In genomic region chr6:168709991-168710390, GRCh38 we compare ENCODE assay signal across 1 cellular context.
TF ChIP-seq lines count a peak whose summit lies in the region.

No MANE protein-coding gene starts in this region.

TF ChIP-seq in GM23338, 12 proteins besides CTCF, POLR2A, EP300 and RAD21 (continued from another document):
- TF ChIP-seq, protein P1, sequence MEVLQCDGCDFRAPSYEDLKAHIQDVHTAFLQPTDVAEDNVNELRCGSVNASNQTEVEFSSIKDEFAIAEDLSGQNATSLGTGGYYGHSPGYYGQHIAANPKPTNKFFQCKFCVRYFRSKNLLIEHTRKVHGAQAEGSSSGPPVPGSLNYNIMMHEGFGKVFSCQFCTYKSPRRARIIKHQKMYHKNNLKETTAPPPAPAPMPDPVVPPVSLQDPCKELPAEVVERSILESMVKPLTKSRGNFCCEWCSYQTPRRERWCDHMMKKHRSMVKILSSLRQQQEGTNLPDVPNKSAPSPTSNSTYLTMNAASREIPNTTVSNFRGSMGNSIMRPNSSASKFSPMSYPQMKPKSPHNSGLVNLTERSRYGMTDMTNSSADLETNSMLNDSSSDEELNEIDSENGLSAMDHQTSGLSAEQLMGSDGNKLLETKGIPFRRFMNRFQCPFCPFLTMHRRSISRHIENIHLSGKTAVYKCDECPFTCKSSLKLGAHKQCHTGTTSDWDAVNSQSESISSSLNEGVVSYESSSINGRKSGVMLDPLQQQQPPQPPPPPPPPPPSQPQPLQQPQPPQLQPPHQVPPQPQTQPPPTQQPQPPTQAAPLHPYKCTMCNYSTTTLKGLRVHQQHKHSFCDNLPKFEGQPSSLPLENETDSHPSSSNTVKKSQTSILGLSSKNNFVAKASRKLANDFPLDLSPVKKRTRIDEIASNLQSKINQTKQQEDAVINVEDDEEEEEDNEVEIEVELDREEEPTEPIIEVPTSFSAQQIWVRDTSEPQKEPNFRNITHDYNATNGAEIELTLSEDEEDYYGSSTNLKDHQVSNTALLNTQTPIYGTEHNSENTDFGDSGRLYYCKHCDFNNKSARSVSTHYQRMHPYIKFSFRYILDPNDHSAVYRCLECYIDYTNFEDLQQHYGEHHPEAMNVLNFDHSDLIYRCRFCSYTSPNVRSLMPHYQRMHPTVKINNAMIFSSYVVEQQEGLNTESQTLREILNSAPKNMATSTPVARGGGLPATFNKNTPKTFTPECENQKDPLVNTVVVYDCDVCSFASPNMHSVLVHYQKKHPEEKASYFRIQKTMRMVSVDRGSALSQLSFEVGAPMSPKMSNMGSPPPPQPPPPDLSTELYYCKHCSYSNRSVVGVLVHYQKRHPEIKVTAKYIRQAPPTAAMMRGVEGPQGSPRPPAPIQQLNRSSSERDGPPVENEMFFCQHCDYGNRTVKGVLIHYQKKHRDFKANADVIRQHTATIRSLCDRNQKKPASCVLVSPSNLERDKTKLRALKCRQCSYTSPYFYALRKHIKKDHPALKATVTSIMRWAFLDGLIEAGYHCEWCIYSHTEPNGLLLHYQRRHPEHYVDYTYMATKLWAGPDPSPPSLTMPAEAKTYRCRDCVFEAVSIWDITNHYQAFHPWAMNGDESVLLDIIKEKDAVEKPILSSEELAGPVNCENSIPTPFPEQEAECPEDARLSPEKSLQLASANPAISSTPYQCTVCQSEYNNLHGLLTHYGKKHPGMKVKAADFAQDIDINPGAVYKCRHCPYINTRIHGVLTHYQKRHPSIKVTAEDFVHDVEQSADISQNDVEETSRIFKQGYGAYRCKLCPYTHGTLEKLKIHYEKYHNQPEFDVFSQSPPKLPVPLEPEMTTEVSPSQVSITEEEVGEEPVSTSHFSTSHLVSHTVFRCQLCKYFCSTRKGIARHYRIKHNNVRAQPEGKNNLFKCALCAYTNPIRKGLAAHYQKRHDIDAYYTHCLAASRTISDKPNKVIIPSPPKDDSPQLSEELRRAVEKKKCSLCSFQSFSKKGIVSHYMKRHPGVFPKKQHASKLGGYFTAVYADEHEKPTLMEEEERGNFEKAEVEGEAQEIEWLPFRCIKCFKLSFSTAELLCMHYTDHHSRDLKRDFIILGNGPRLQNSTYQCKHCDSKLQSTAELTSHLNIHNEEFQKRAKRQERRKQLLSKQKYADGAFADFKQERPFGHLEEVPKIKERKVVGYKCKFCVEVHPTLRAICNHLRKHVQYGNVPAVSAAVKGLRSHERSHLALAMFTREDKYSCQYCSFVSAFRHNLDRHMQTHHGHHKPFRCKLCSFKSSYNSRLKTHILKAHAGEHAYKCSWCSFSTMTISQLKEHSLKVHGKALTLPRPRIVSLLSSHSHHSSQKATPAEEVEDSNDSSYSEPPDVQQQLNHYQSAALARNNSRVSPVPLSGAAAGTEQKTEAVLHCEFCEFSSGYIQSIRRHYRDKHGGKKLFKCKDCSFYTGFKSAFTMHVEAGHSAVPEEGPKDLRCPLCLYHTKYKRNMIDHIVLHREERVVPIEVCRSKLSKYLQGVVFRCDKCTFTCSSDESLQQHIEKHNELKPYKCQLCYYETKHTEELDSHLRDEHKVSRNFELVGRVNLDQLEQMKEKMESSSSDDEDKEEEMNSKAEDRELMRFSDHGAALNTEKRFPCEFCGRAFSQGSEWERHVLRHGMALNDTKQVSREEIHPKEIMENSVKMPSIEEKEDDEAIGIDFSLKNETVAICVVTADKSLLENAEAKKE (CRISPR knock-in tag; IDR thresholded peaks at IDR 0.05) = no peak
- TF ChIP-seq, protein P2, sequence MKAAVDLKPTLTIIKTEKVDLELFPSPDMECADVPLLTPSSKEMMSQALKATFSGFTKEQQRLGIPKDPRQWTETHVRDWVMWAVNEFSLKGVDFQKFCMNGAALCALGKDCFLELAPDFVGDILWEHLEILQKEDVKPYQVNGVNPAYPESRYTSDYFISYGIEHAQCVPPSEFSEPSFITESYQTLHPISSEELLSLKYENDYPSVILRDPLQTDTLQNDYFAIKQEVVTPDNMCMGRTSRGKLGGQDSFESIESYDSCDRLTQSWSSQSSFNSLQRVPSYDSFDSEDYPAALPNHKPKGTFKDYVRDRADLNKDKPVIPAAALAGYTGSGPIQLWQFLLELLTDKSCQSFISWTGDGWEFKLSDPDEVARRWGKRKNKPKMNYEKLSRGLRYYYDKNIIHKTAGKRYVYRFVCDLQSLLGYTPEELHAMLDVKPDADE (IDR thresholded peaks at IDR 0.05) = no peak
- TF ChIP-seq STAT1 (IDR thresholded peaks at IDR 0.05; ENCODE audit: unreplicated experiment) (no peak), EZH2 (IDR thresholded peaks at IDR 0.05; ENCODE audit: low read depth, unreplicated experiment) (no peak)
